In genomic region chr14:100662850-100663527, GRCh38 we compare ENCODE assay signal across 8 cellular contexts.
DNase-seq lines count a peak whose midpoint lies in the region; ATAC-seq, FAIRE-seq and TF ChIP-seq lines count a peak whose summit lies in the region.

No MANE protein-coding gene starts in this region.

- FAIRE-seq in RCC 7860 (lab: Jason Lieb, UNC), result no peak

- H3K27ac ChIP-seq in HEK293 (ENCODE audit: extremely low read depth, low read depth, low read length), result no peak overlapping the region

- POLR2A ChIA-PET in HEK293 (lab: Yijun Ruan, JAX), result no interaction called here

- peak; percentile 84 for DNase-seq in CMK (ENCODE audit: low read depth)
- DNase-seq in RPMI8226, result peak; percentile 74
- peak; percentile 34 for DNase-seq in activated gamma-delta T cell treated with anti-CD3 and anti-CD28 coated beads, Interleukin-2, amount 50 U/mL, for 16 hours (ENCODE audit: low read depth)
- DNase-seq in globus pallidus (ENCODE audit: low spot score), result peak; percentile 45
- DNase-seq in pons (ENCODE audit: low spot score), result peak; percentile 56
- no peak for DNase-seq in RCC 7860 (ENCODE audit: low spot score)

- no peaks in the 10 kb centered on the region for H3K36me3 ChIP-seq in HEK293 (ENCODE audit: control insufficient read depth in 2 of 2, insufficient read depth in 1 of 2, low read length in 2 of 2)

- peak; percentile 38; the same call in 1 of the 2 replicates for TF ChIP-seq CTCF in HEK293 (tag by site-specific recombination; IDR thresholded peaks at IDR 0.05)

- CTCF ChIA-PET in HEK293 (lab: Yijun Ruan, JAX), result interaction anchor here (0.6 to 1.3 kb wide), 22 partner anchors 9 to 1177 kb away, joined by 3 to 13 read pairs (median 4); no protein-coding TSS in a partner anchor

- H3K4me3 ChIP-seq in HEK293 (ENCODE audit: low read depth, low read length), result no peak overlapping the region

- no peaks in the 10 kb centered on the region for H3K4me1 ChIP-seq in HEK293 (ENCODE audit: control insufficient read depth, insufficient read depth, low read length)

- no peaks in the 10 kb centered on the region for H3K9me3 ChIP-seq in HEK293 (ENCODE audit: control insufficient read depth, insufficient read depth, low read depth, low read length)

- no peak for ATAC-seq in HG02870 (IDR thresholded peaks at IDR 0.05; ENCODE audit: unreplicated experiment)

TF ChIP-seq in HEK293, 187 proteins besides CTCF, POLR2A, EP300 and RAD21:
- 0 out of 2 replicates have a peak, but pooled peaks have one; percentile 21 for TF ChIP-seq ZNF660 (tag by site-specific recombination; IDR thresholded peaks at IDR 0.05)
- 0 out of 2 replicates have a peak, but pooled peaks have one; percentile 11 for TF ChIP-seq ZBTB8A (tag by site-specific recombination; IDR thresholded peaks at IDR 0.05)
- TF ChIP-seq ZNF2 (tag by site-specific recombination; IDR thresholded peaks at IDR 0.05), result peak; percentile 95
- TF ChIP-seq ZIC2 (tag by site-specific recombination; IDR thresholded peaks at IDR 0.05), result peak; percentile 52
- 0 out of 2 replicates have a peak, but pooled peaks have one; percentile 34 for TF ChIP-seq ZEB2 (tag by site-specific recombination; IDR thresholded peaks at IDR 0.05)
- TF ChIP-seq PRDM4 (tag by site-specific recombination; IDR thresholded peaks at IDR 0.05), result no peak
- TF ChIP-seq, protein P1, sequence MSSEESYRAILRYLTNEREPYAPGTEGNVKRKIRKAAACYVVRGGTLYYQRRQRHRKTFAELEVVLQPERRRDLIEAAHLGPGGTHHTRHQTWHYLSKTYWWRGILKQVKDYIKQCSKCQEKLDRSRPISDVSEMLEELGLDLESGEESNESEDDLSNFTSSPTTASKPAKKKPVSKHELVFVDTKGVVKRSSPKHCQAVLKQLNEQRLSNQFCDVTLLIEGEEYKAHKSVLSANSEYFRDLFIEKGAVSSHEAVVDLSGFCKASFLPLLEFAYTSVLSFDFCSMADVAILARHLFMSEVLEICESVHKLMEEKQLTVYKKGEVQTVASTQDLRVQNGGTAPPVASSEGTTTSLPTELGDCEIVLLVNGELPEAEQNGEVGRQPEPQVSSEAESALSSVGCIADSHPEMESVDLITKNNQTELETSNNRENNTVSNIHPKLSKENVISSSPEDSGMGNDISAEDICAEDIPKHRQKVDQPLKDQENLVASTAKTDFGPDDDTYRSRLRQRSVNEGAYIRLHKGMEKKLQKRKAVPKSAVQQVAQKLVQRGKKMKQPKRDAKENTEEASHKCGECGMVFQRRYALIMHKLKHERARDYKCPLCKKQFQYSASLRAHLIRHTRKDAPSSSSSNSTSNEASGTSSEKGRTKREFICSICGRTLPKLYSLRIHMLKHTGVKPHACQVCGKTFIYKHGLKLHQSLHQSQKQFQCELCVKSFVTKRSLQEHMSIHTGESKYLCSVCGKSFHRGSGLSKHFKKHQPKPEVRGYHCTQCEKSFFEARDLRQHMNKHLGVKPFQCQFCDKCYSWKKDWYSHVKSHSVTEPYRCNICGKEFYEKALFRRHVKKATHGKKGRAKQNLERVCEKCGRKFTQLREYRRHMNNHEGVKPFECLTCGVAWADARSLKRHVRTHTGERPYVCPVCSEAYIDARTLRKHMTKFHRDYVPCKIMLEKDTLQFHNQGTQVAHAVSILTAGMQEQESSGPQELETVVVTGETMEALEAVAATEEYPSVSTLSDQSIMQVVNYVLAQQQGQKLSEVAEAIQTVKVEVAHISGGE (tag by site-specific recombination; conservative IDR thresholded peaks at IDR 0.05; ENCODE audit: low read depth), result peak; percentile 92
- TF ChIP-seq YY2 (tag by site-specific recombination; IDR thresholded peaks at IDR 0.05), result 0 out of 2 replicates have a peak, but pooled peaks have one; percentile 16
- TF ChIP-seq GLIS1 (tag by site-specific recombination; IDR thresholded peaks at IDR 0.05), result peak; percentile 38; the same call in 1 of the 2 replicates
- TF ChIP-seq ZNF280C (tag by site-specific recombination; IDR thresholded peaks at IDR 0.05), result no peak
- no peak for TF ChIP-seq ZNF155 (tag by site-specific recombination; IDR thresholded peaks at IDR 0.05)
- TF ChIP-seq, protein P2, sequence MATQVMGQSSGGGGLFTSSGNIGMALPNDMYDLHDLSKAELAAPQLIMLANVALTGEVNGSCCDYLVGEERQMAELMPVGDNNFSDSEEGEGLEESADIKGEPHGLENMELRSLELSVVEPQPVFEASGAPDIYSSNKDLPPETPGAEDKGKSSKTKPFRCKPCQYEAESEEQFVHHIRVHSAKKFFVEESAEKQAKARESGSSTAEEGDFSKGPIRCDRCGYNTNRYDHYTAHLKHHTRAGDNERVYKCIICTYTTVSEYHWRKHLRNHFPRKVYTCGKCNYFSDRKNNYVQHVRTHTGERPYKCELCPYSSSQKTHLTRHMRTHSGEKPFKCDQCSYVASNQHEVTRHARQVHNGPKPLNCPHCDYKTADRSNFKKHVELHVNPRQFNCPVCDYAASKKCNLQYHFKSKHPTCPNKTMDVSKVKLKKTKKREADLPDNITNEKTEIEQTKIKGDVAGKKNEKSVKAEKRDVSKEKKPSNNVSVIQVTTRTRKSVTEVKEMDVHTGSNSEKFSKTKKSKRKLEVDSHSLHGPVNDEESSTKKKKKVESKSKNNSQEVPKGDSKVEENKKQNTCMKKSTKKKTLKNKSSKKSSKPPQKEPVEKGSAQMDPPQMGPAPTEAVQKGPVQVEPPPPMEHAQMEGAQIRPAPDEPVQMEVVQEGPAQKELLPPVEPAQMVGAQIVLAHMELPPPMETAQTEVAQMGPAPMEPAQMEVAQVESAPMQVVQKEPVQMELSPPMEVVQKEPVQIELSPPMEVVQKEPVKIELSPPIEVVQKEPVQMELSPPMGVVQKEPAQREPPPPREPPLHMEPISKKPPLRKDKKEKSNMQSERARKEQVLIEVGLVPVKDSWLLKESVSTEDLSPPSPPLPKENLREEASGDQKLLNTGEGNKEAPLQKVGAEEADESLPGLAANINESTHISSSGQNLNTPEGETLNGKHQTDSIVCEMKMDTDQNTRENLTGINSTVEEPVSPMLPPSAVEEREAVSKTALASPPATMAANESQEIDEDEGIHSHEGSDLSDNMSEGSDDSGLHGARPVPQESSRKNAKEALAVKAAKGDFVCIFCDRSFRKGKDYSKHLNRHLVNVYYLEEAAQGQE (tag by site-specific recombination; IDR thresholded peaks at IDR 0.05), result peak; percentile 87; the same call in 1 of the 2 replicates
- TF ChIP-seq KLF1 (tag by site-specific recombination; IDR thresholded peaks at IDR 0.05), result no peak
TF ChIP-seq in HEK293: peak in this region for 9.
